ENCODE assay signal across 22 cellular contexts in the genomic region with DNA sequence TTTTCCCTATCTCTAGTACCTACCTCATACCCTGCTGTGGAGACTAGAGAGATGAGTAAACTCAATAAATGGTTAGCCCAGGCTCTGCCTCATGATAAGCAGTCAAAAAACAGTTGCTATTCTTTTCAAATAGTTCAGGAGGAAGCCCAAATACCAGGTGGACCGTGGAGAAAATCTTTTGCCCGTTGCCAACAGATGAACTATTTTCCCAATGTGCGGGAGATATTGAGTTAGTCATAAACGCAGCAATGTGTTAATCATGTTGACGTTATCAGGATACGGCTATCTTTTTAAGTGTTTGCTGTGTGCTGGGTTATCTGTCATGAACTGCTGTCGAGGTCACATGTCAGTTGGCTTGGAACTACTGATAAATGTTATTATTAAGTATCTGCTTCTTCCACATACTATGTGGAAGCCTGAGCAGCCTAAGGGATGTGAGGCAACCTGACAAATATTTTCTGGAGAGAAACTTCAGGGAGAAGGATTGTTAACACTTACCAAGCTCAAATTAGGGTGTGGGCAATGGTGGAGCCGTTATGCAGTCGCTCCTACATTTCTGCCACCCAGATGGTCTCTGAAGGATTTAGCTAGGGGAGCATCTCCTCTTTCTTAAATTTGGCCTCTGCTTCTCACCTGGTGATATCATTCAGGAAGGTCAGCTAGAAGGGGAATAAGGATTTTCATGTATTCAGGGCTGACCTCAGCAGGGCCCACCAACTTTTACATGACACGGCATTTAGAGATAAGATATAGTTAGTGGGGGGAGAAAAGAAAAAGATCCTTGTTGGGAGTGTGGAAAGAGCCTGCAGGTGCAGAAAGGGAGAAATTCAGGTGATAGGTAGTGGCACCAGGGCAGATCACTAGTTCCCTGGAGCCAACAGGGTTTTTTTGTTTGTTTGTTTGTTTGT. TPM values are rescaled to one million over a fixed set of nuclear protein-coding genes. Genes with fewer than 3 reads are reported as not detected.
DNase-seq lines count a peak whose midpoint lies in the region; ATAC-seq lines count a peak whose summit lies in the region.
"Had no signal": no experiment of that assay in that cellular context is flagged by ENCODE, and none has a peak within 500 bp of the region (broad histone marks: within the 10 kb centered on the region; RNA-seq: fewer than 3 reads in every experiment).

No MANE protein-coding gene starts in this region.

- intact Hi-C loops in left cardiac atrium (cut with DNase I) (no loop called here), Right ventricle myocardium superior (cut with DNase I) (no loop called here), left colon (cut with DNase I, micrococcal nuclease) (no loop called here), posterior cingulate gyrus (cut with DNase I) (no loop called here)

- ATAC-seq in left cardiac atrium (peak; percentile 53 to 89), Right ventricle myocardium superior (ENCODE audit: poor library complexity) (no peak), left colon (peak; percentile 24), HG03196 (IDR thresholded peaks at IDR 0.05; ENCODE audit: unreplicated experiment) (no peak)
- ATAC-seq: Right ventricle myocardium inferior; stimulated activated naive B cell treated with anti-CD40 and anti-IgM and Interleukin-4, amounts not matched to agents 10 μg/mL and 1 μg/mL and 100 μg/mL, for 72 hours had no signal

- DNase-seq in left cardiac atrium (no peak), Right ventricle myocardium superior (no peak), amniotic epithelial cell (ENCODE audit: low read depth) (peak; percentile 68), left colon (no peak), posterior cingulate gyrus (no peak), cortex of kidney (lab: John Stamatoyannopoulos, UW) (no peak), iPS-NIHi7 (ENCODE audit: extremely low spot score) (no peak)
- DNase-seq: DMS79; effector CD4-positive, alpha-beta T cell; IMR-90; kidney glomerular epithelial cell; MV-4-11; NCI-H1930; NCI-H446 treated with DMSO at 0.1 percent for 48 hours; right cardiac atrium; stimulated activated naive B cell treated with anti-CD40 and anti-IgM and Interleukin-4, amounts not matched to agents 10 μg/mL and 1 μg/mL and 100 μg/mL, for 72 hours; tibial artery had no signal

RNA-seq across cellular contexts. Expression of a gene that starts 33.5 kb away (rescaled TPM):
- total RNA-seq in left cardiac atrium (not detected), Right ventricle myocardium superior (not detected), left colon (1,000 to 10,000 TPM; 2,382 to 3,814 TPM)
- total RNA-seq: A673, cardiac muscle cell, fibroblast of lung, IMR-90, right cardiac atrium, Right ventricle myocardium inferior had no signal

RNA-seq across cellular contexts. Expression of a gene that starts 54.5 kb away (rescaled TPM):
- total RNA-seq in left cardiac atrium: 100 to 1,000 TPM; 159 to 179 TPM
- total RNA-seq in Right ventricle myocardium superior: 318 TPM
- total RNA-seq in left colon: 100 to 1,000 TPM; 129 to 139 TPM

Comparison
In these comparisons a context has a peak if more than half of its experiments do, and no peak if none do; other contexts are left out.
1. ATAC-seq: peak in left cardiac atrium (2 of 2) and left colon (single experiment); none in Right ventricle myocardium superior (single experiment) and HG03196 (single experiment).
2. RNA of a gene that starts 33.5 kb away (total RNA-seq): 2,382 to 3,814 TPM in left colon; not detected in Right ventricle myocardium superior (single experiment) and not detected in left cardiac atrium; every median in the first group is over 1,000 times any median in the second.